ENCODE assay signal across 35 cellular contexts in the genomic region with DNA sequence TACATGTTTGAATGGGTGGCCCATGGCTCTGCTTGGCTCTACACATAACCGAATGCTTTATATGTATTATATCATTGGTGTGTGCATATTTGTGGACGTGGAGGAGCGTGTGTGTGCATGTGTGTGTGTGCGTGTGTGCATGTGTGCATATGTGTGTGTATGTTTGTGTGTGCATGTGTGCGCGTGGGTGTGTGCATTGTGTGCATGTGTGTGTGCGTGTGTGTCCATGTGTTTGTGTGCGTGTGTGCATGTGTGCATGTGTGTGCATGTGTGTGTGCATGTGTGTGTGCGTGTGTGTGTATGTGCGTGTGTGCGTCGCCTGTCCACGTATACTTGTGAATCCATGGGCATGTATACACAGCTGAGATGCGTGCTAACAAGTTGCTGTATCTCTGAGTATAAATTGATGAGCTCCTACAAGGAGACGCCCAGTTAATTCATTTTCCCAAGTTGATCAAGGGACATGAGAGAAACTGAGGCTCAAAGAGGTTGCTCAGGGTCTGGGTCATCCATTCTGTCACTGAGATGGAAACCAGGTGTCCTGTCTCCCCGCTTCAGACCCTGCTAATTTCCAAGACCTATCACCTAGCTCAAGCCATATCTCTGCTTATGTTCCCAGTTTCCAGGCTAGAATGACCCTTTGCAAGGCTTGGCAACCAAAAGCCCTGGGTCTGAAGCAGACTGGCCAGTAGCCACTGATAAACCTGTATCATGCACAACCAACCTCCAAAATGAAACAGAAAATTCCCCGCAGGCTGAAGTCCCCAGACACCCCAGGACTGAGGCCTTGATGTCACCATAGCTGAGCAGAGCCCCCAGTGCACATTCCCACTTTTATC. TPM values are rescaled to one million over a fixed set of nuclear protein-coding genes. Genes with fewer than 3 reads are reported as not detected.
DNase-seq lines count a peak whose midpoint lies in the region; ATAC-seq, FAIRE-seq and TF ChIP-seq lines count a peak whose summit lies in the region.
"Had no signal": no experiment of that assay in that cellular context is flagged by ENCODE, and none has a peak within 500 bp of the region (broad histone marks: within the 10 kb centered on the region; RNA-seq: fewer than 3 reads in every experiment).

No MANE protein-coding gene starts in this region.

- FAIRE-seq in A549 (lab: Jason Lieb, UNC) (no peak), HTR-8/SVneo (lab: Jason Lieb, UNC) (peak; percentile 94)
- FAIRE-seq: A204.1, astrocyte had no signal

- H3K79me1 ChIP-seq in mesenchymal stem cell (replicated peaks; ENCODE audit: low read length, poor library complexity, severe bottlenecking): no peaks in the 10 kb centered on the region

- DNase-seq in A549 (ENCODE audit: low read depth in 1 of 2, low spot score in 1 of 2): no peak
- no peak for DNase-seq in HTR-8/SVneo (ENCODE audit: insufficient read length, low spot score)
- no peak for DNase-seq in mesenchymal stem cell
- no peak for DNase-seq in stimulated activated naive CD8-positive, alpha-beta T cell treated with anti-CD3 and anti-CD28 coated beads, Interleukin-15, Interleukin-2, amounts not matched to agents 100 U/mL and 50 U/mL, for 24 hours
- DNase-seq in naive thymus-derived CD4-positive, alpha-beta T cell: no peak
- DNase-seq: activated CD4-positive, alpha-beta T cell treated with anti-CD3 and anti-CD28 coated beads, Interleukin-2, amount 50 U/mL, for 48 hours; activated CD4-positive, CD25-positive, alpha-beta regulatory T cell; activated gamma-delta T cell treated with Interleukin-2 at 50 U/mL for 16 hours; activated naive CD8-positive, alpha-beta T cell treated with anti-CD3 and anti-CD28 coated beads, Interleukin-2, amount 50 U/mL, for 24 hours; activated T-cell treated with anti-CD3 and anti-CD28 coated beads, Interleukin-2, amount 50 U/mL, for 48 hours; caudate nucleus; CD8-positive, alpha-beta T cell; effector memory CD8-positive, alpha-beta T cell; erythroblast; GOT3; left colon; NCI-H1436; NCI-H2081; NCI-H2227 treated with DMSO at 0.1 percent for 48 hours; NCI-H526 treated with DMSO at 0.1 percent for 48 hours; SK-N-SH; stimulated activated CD4-positive, alpha-beta T cell treated with anti-CD3 and anti-CD28 coated beads, Interleukin-1b, Interleukin-23, amount 100 ng/mL, for 48 hours; stimulated activated naive CD4-positive, alpha-beta T cell treated with Interleukin-2 at 50 U/mL for 16 hours had no signal

- H3K9ac ChIP-seq in mesenchymal stem cell (ENCODE audit: low read length): no peak overlapping the region
- H3K9ac ChIP-seq: SK-N-SH had no signal

- 87% methylated on average over 17 of the region's 17 CpGs for WGBS in A549 (ENCODE audit: missing lambda C conversion rate)
- WGBS in mesenchymal stem cell: 92% methylated on average over 17 of the region's 17 CpGs

- H3K27me3 ChIP-seq in mesenchymal stem cell (ENCODE audit: control insufficient read depth in 1 of 2, insufficient read depth in 1 of 2, low read length in 2 of 2): peaks cover 0 to 3% of the 10 kb centered on the region in 2 experiments
- no peaks in the 10 kb centered on the region for H3K27me3 ChIP-seq in naive thymus-derived CD4-positive, alpha-beta T cell (ENCODE audit: control insufficient read depth in 2 of 2, insufficient read depth in 2 of 2, low read length in 2 of 2)

- H3K36me3 ChIP-seq in mesenchymal stem cell (ENCODE audit: control insufficient read depth in 1 of 2, insufficient read depth in 2 of 2, low read depth in 1 of 2, low read length in 2 of 2): peaks cover 3 to 14% of the 10 kb centered on the region in 2 experiments
- H3K36me3 ChIP-seq in naive thymus-derived CD4-positive, alpha-beta T cell (ENCODE audit: control insufficient read depth in 2 of 3, insufficient read depth in 3 of 3, low read length in 3 of 3): peaks cover 0 to 2% (median 0%) of the 10 kb centered on the region in 3 experiments

- intact Hi-C loops in naive thymus-derived CD4-positive, alpha-beta T cell (cut with micrococcal nuclease): loop anchor here in 1 of 2 donors (10.0 kb wide), 2 partner anchors 51 to 311 kb away; no protein-coding TSS in a partner anchor

- H3K4ac ChIP-seq in mesenchymal stem cell (ENCODE audit: low read depth in 1 of 2, low read length in 2 of 2): no peak overlapping the region

- POLR2A ChIA-PET in A549 (lab: Yijun Ruan, JAX): no interaction called here
- POLR2A ChIA-PET in naive thymus-derived CD4-positive, alpha-beta T cell (lab: Charles Lee): no interaction called here

- TF ChIP-seq EP300 in A549 (IDR thresholded peaks at IDR 0.05): no peak

- no peak overlapping the region for H3K4me3 ChIP-seq in A549
- no peak overlapping the region for H3K4me3 ChIP-seq in mesenchymal stem cell (ENCODE audit: insufficient read depth in 1 of 2, low read depth in 1 of 2, low read length in 2 of 2)
- no peak overlapping the region for H3K4me3 ChIP-seq in naive thymus-derived CD4-positive, alpha-beta T cell (ENCODE audit: low read length)
- H3K4me3 ChIP-seq: coronary artery, smooth muscle cell had no signal

- H4K91ac ChIP-seq in mesenchymal stem cell (ENCODE audit: low read length): peak overlapping the region; percentile 64

- no peaks in the 10 kb centered on the region for H3K36me3 Mint-ChIP-seq in naive thymus-derived CD4-positive, alpha-beta T cell
- H3K36me3 Mint-ChIP-seq: CD8-positive, alpha-beta T cell had no signal

- peak overlapping the region in 1 of 2 experiments; percentile 96 for H3K14ac ChIP-seq in mesenchymal stem cell (ENCODE audit: low read length in 2 of 2)

- no peak for TF ChIP-seq POLR2A in A549 (IDR thresholded peaks at IDR 0.05; ENCODE audit: low read length)

- no peak overlapping the region for H3K23ac ChIP-seq in mesenchymal stem cell (ENCODE audit: low read length in 2 of 2)

- H2AFZ ChIP-seq in mesenchymal stem cell (ENCODE audit: low read depth, low read length): no peak overlapping the region

- H3K18ac ChIP-seq in mesenchymal stem cell (ENCODE audit: low read depth in 1 of 2, low read length in 2 of 2): no peak overlapping the region

- H3K27ac Mint-ChIP-seq in naive thymus-derived CD4-positive, alpha-beta T cell: no peak overlapping the region
- H3K27ac Mint-ChIP-seq: activated naive CD8-positive, alpha-beta T cell treated with anti-CD3 and anti-CD28 coated beads, Interleukin-2, amount 50 U/mL, for 24 hours; CD8-positive, alpha-beta T cell had no signal

- TF ChIP-seq CTCF in A549 (IDR thresholded peaks at IDR 0.05): no peak

- H2BK15ac ChIP-seq in mesenchymal stem cell (ENCODE audit: low read depth, poor library complexity, severe bottlenecking): no peak overlapping the region

- peak in 1 of 2 experiments; percentile 1; a peak in 2 of 6 replicates for ATAC-seq in A549
- ATAC-seq in stimulated activated naive CD8-positive, alpha-beta T cell treated with anti-CD3 and anti-CD28 coated beads, Interleukin-15, Interleukin-2, amounts not matched to agents 100 U/mL and 50 U/mL, for 24 hours: no peak
- ATAC-seq in naive thymus-derived CD4-positive, alpha-beta T cell: no peak
- ATAC-seq in GM21423 (IDR thresholded peaks at IDR 0.05; ENCODE audit: unreplicated experiment): no peak
- ATAC-seq: activated naive CD8-positive, alpha-beta T cell treated with anti-CD3 and anti-CD28 coated beads, Interleukin-2, amount 50 U/mL, for 24 hours; CD8-positive, alpha-beta T cell; left colon; Right ventricle myocardium inferior had no signal

- CTCF ChIA-PET in A549 (lab: Yijun Ruan, JAX): interaction anchor here (1.0 to 4.3 kb wide), 5 partner anchors 8 to 283 kb away, joined by 3 to 21 read pairs (median 3); no protein-coding TSS in a partner anchor
- CTCF ChIA-PET in naive thymus-derived CD4-positive, alpha-beta T cell (lab: Charles Lee): interaction anchor here (2.7 kb wide), 1 partner anchor 112 kb away, joined by 8 read pairs; no protein-coding TSS in a partner anchor

- H3K9me3 Mint-ChIP-seq in naive thymus-derived CD4-positive, alpha-beta T cell: no peaks in the 10 kb centered on the region
- H3K9me3 Mint-ChIP-seq: activated naive CD8-positive, alpha-beta T cell treated with anti-CD3 and anti-CD28 coated beads, Interleukin-2, amount 50 U/mL, for 24 hours; CD8-positive, alpha-beta T cell; effector memory CD8-positive, alpha-beta T cell had no signal

- no peak for TF ChIP-seq RAD21 in A549 (conservative IDR thresholded peaks at IDR 0.05 in 1 of 2, IDR thresholded peaks at IDR 0.05 in 1 of 2)

- H3K4me1 ChIP-seq in A549 (peaks cover 25% of the 10 kb centered on the region), mesenchymal stem cell (ENCODE audit: control insufficient read depth, insufficient read depth, low read depth, low read length) (peaks cover 7% of the 10 kb centered on the region)
- no peaks in the 10 kb centered on the region for H3K4me1 ChIP-seq in naive thymus-derived CD4-positive, alpha-beta T cell (ENCODE audit: control insufficient read depth in 2 of 2, insufficient read depth in 2 of 2, low read length in 2 of 2)

- H2BK120ac ChIP-seq in mesenchymal stem cell (ENCODE audit: low read depth, low read length): no peak overlapping the region

- H3K27me3 Mint-ChIP-seq in naive thymus-derived CD4-positive, alpha-beta T cell: no peaks in the 10 kb centered on the region
- H3K27me3 Mint-ChIP-seq: activated naive CD8-positive, alpha-beta T cell treated with anti-CD3 and anti-CD28 coated beads, Interleukin-2, amount 50 U/mL, for 24 hours; effector memory CD8-positive, alpha-beta T cell had no signal

- H3K4me2 ChIP-seq in A549: no peak overlapping the region
- H3K4me2 ChIP-seq in mesenchymal stem cell (ENCODE audit: low read length, poor library complexity, severe bottlenecking): no peak overlapping the region
- H3K4me2 ChIP-seq: SK-N-SH, smooth muscle cell had no signal

- peak overlapping the region; percentile 45 for H4K8ac ChIP-seq in mesenchymal stem cell (ENCODE audit: low read length)

- no peak overlapping the region for H2BK5ac ChIP-seq in mesenchymal stem cell (ENCODE audit: low read depth, low read length, poor library complexity, severe bottlenecking)

- H3K4me3 Mint-ChIP-seq in naive thymus-derived CD4-positive, alpha-beta T cell: no peak overlapping the region
- H3K4me3 Mint-ChIP-seq: activated naive CD8-positive, alpha-beta T cell treated with anti-CD3 and anti-CD28 coated beads, Interleukin-2, amount 50 U/mL, for 24 hours; CD8-positive, alpha-beta T cell; effector memory CD8-positive, alpha-beta T cell had no signal

- no peaks in the 10 kb centered on the region for H3K9me3 ChIP-seq in A549
- H3K9me3 ChIP-seq in mesenchymal stem cell (ENCODE audit: control insufficient read depth, low read length): no peaks in the 10 kb centered on the region
- no peaks in the 10 kb centered on the region for H3K9me3 ChIP-seq in naive thymus-derived CD4-positive, alpha-beta T cell (ENCODE audit: control insufficient read depth in 2 of 3, low read length in 3 of 3)
- H3K9me3 ChIP-seq: SK-N-SH had no signal

- peak overlapping the region in 1 of 2 experiments; percentile 43 for H2BK12ac ChIP-seq in mesenchymal stem cell (ENCODE audit: low read length in 2 of 2)

- H3K4me1 Mint-ChIP-seq in naive thymus-derived CD4-positive, alpha-beta T cell: peaks cover 0 to 2% (median 0%) of the 10 kb centered on the region in 7 donors
- H3K4me1 Mint-ChIP-seq: activated naive CD8-positive, alpha-beta T cell treated with anti-CD3 and anti-CD28 coated beads, Interleukin-2, amount 50 U/mL, for 24 hours had no signal

- H2AK5ac ChIP-seq in mesenchymal stem cell (ENCODE audit: low read length, severe bottlenecking): no peak overlapping the region

- H3K27ac ChIP-seq in A549: no peak overlapping the region
- no peak overlapping the region for H3K27ac ChIP-seq in mesenchymal stem cell (ENCODE audit: low read length, poor library complexity, severe bottlenecking)
- H3K27ac ChIP-seq in naive thymus-derived CD4-positive, alpha-beta T cell (ENCODE audit: low read depth, low read length): no peak overlapping the region
- H3K27ac ChIP-seq: coronary artery had no signal

RNA-seq across cellular contexts. Expression of a gene that starts 2.8 kb away (rescaled TPM):
- polyA plus RNA-seq in A549 (2011; rRNA removed) (0.14 and 0.52 TPM in 2 replicates), A549 (2017; fragmentation: RNase III; extraction: RNeasy Plus Mini Kit Qiagen cat#74134 plus additional on column Dnase treatment) (0.14 to 0.25 TPM (median 0.18 TPM) in 3 replicates)
- 0.03 TPM in 2 replicates for polyA plus RNA-seq in A549 (2012; cell fraction: cytosol; rRNA removed)
- 1.5 and 2.2 TPM in 2 replicates for polyA plus RNA-seq in A549 (2012; cell fraction: nucleus; rRNA removed)
- polyA minus RNA-seq in A549 (2011; rRNA and poly(A)+ RNA removed): 0.04 TPM in 1 of 2 replicates, not detected in the other
- 0.08 TPM for polyA plus RNA-seq in mesenchymal stem cell (2013, experiment 1 of 2)
- polyA plus RNA-seq in mesenchymal stem cell (2013, experiment 2 of 2): not detected
- total RNA-seq in naive thymus-derived CD4-positive, alpha-beta T cell: 1 to 10 TPM in 2 of 5 experiments, under 1 TPM in 3; 0.12 to 3.0 (median 0.65) TPM
- polyA plus RNA-seq in naive thymus-derived CD4-positive, alpha-beta T cell: not detected
- total RNA-seq: astrocyte, LHCN-M2, lung microvascular endothelial cell, Right ventricle myocardium inferior, smooth muscle cell, temporal lobe, ureter had no signal
- polyA plus RNA-seq: neural cell had no signal

RNA-seq across cellular contexts. Expression of a gene that starts 21.1 kb away (rescaled TPM):
- not detected in 2 replicates for polyA plus RNA-seq in A549 (2011; rRNA removed)
- not detected in 2 replicates for polyA plus RNA-seq in A549 (2012; cell fraction: cytosol; rRNA removed)
- not detected in 2 replicates for polyA plus RNA-seq in A549 (2012; cell fraction: nucleus; rRNA removed)
- not detected in 3 replicates for polyA plus RNA-seq in A549 (2017; fragmentation: RNase III; extraction: RNeasy Plus Mini Kit Qiagen cat#74134 plus additional on column Dnase treatment)
- not detected in 2 replicates for polyA minus RNA-seq in A549 (2011; rRNA and poly(A)+ RNA removed)
- not detected for polyA plus RNA-seq in mesenchymal stem cell (2013, experiment 1 of 2)
- polyA plus RNA-seq in mesenchymal stem cell (2013, experiment 2 of 2): not detected
- total RNA-seq in naive thymus-derived CD4-positive, alpha-beta T cell: not detected
- polyA plus RNA-seq in naive thymus-derived CD4-positive, alpha-beta T cell: not detected
- total RNA-seq: astrocyte; CD8-positive, alpha-beta T cell; left colon; LHCN-M2; lung microvascular endothelial cell; Right ventricle myocardium inferior; T-helper 1 cell treated with Interleukin-12 subunit alpha and Interleukin-12 subunit beta and Interleukin-4 antibody, amounts not matched to agents 30 ng/mL and 1 ng/mL, for 36 hours; temporal lobe had no signal
- polyA plus RNA-seq: neural cell, SK-N-SH, smooth muscle cell had no signal

RNA-seq across cellular contexts. Expression of a gene that starts 25.8 kb away (rescaled TPM):
- polyA plus RNA-seq in A549 (2011; rRNA removed) (26.5 and 33.1 TPM in 2 replicates), A549 (2017; fragmentation: RNase III; extraction: RNeasy Plus Mini Kit Qiagen cat#74134 plus additional on column Dnase treatment) (96.2 to 127 TPM (median 108 TPM) in 3 replicates)
- polyA plus RNA-seq in A549 (2012; cell fraction: cytosol; rRNA removed): 138 and 184 TPM in 2 replicates
- 145 and 165 TPM in 2 replicates for polyA plus RNA-seq in A549 (2012; cell fraction: nucleus; rRNA removed)
- polyA minus RNA-seq in A549 (2011; rRNA and poly(A)+ RNA removed): 10.8 and 19.0 TPM in 2 replicates
- 46.3 TPM for polyA plus RNA-seq in mesenchymal stem cell (2013, experiment 1 of 2)
- 45.6 TPM for polyA plus RNA-seq in mesenchymal stem cell (2013, experiment 2 of 2)
- 100 to 1,000 TPM in 1 of 5 experiments, 10 to 100 TPM in 4; 29.9 to 258 (median 82.6) TPM for total RNA-seq in naive thymus-derived CD4-positive, alpha-beta T cell
- 10 to 100 TPM; 21.0 to 30.2 TPM for polyA plus RNA-seq in naive thymus-derived CD4-positive, alpha-beta T cell

RNA-seq across cellular contexts. Expression of a gene that starts 40.4 kb away (rescaled TPM):
- polyA plus RNA-seq in A549 (2011; rRNA removed) (not detected in 2 replicates), A549 (2017; fragmentation: RNase III; extraction: RNeasy Plus Mini Kit Qiagen cat#74134 plus additional on column Dnase treatment) (not detected in 3 replicates)
- not detected in 2 replicates for polyA plus RNA-seq in A549 (2012; cell fraction: cytosol; rRNA removed)
- 0.11 and 0.16 TPM in 2 replicates for polyA plus RNA-seq in A549 (2012; cell fraction: nucleus; rRNA removed)
- polyA minus RNA-seq in A549 (2011; rRNA and poly(A)+ RNA removed): not detected in 2 replicates
- polyA plus RNA-seq in mesenchymal stem cell (2013, experiment 1 of 2): not detected
- polyA plus RNA-seq in mesenchymal stem cell (2013, experiment 2 of 2): not detected
- not detected for total RNA-seq in naive thymus-derived CD4-positive, alpha-beta T cell
- not detected for polyA plus RNA-seq in naive thymus-derived CD4-positive, alpha-beta T cell
- total RNA-seq: astrocyte; CD8-positive, alpha-beta T cell; left colon; LHCN-M2; lung microvascular endothelial cell; Right ventricle myocardium inferior; smooth muscle cell; T-helper 1 cell treated with Interleukin-12 subunit alpha and Interleukin-12 subunit beta and Interleukin-4 antibody, amounts not matched to agents 30 ng/mL and 1 ng/mL, for 36 hours; temporal lobe; ureter had no signal
- polyA plus RNA-seq: neural cell, SK-N-SH, smooth muscle cell had no signal
